ENCODE assay signal across 11 cellular contexts in genomic region chr6:105164418-105164817, GRCh38. TPM values are rescaled to one million over a fixed set of nuclear protein-coding genes. Genes with fewer than 3 reads are reported as not detected.
DNase-seq lines count a peak whose midpoint lies in the region; ATAC-seq and TF ChIP-seq lines count a peak whose summit lies in the region.
"Had no signal": no experiment of that assay in that cellular context is flagged by ENCODE, and none has a peak within 500 bp of the region (broad histone marks: within the 10 kb centered on the region; RNA-seq: fewer than 3 reads in every experiment).

No MANE protein-coding gene starts in this region.

- H3K27me3 ChIP-seq in Panc1 (ENCODE audit: control insufficient read depth, insufficient read depth, low read length) (no peaks in the 10 kb centered on the region), skeletal muscle satellite cell (ENCODE audit: control insufficient read depth, insufficient read depth, low read length) (no peaks in the 10 kb centered on the region)
- H3K27me3 ChIP-seq: testis had no signal

- H3K4me3 Mint-ChIP-seq in activated T-helper 1 cell treated with anti-CD3 and anti-CD28 coated beads, Interleukin-12 subunit alpha, Interleukin-12 subunit beta, Interleukin-2, Interleukin-4 antibody, amounts not matched to agents 30 ng/mL and 10 ng/mL and 1 ng/mL, durations not matched to agents 14 hours and 24 hours and 36 hours = no peak overlapping the region
- H3K4me3 Mint-ChIP-seq: endodermal cell had no signal

- peak overlapping the region; percentile 7 for H3K9ac ChIP-seq in skeletal muscle satellite cell (ENCODE audit: low read depth, low read length)

- in situ Hi-C loops in Panc1 (cut with HindIII; ENCODE audit: low pct_unique_long_range_greater_than_20kb, low sequenced_read_pairs) = no loop called here

- intact Hi-C loops in Panc1 (cut with micrococcal nuclease; ENCODE audit: unreplicated experiment) = no loop called here
- intact Hi-C loops in activated T-helper 1 cell treated with anti-CD3 and anti-CD28 coated beads, Interleukin-12 subunit alpha, Interleukin-12 subunit beta, Interleukin-2, Interleukin-4 antibody, amounts not matched to agents 30 ng/mL and 10 ng/mL and 1 ng/mL, durations not matched to agents 14 hours and 24 hours and 36 hours (cut with micrococcal nuclease) = no loop called here

- peaks cover 18% of the 10 kb centered on the region for H3K27me3 Mint-ChIP-seq in activated T-helper 1 cell treated with anti-CD3 and anti-CD28 coated beads, Interleukin-12 subunit alpha, Interleukin-12 subunit beta, Interleukin-2, Interleukin-4 antibody, amounts not matched to agents 30 ng/mL and 10 ng/mL and 1 ng/mL, durations not matched to agents 14 hours and 24 hours and 36 hours (ENCODE audit: insufficient read depth)

- peak overlapping the region; percentile 49 for H3K4me2 ChIP-seq in skeletal muscle satellite cell (ENCODE audit: low read length)

- H3K9me3 Mint-ChIP-seq in activated T-helper 1 cell treated with anti-CD3 and anti-CD28 coated beads, Interleukin-12 subunit alpha, Interleukin-12 subunit beta, Interleukin-2, Interleukin-4 antibody, amounts not matched to agents 30 ng/mL and 10 ng/mL and 1 ng/mL, durations not matched to agents 14 hours and 24 hours and 36 hours = no peaks in the 10 kb centered on the region
- H3K9me3 Mint-ChIP-seq: endodermal cell had no signal

- no peak overlapping the region for H3K4me3 ChIP-seq in Panc1 (ENCODE audit: low read depth in 2 of 2, low read length in 2 of 2)
- no peak overlapping the region for H3K4me3 ChIP-seq in foreskin fibroblast (ENCODE audit: low read depth in 1 of 2, low read length in 2 of 2)
- peak overlapping the region; percentile 22 for H3K4me3 ChIP-seq in skeletal muscle satellite cell (ENCODE audit: low read length)
- H3K4me3 ChIP-seq: testis had no signal

- peaks cover 7% of the 10 kb centered on the region; the same call in 1 of the 2 replicates for H3K4me1 ChIP-seq in Panc1 (ENCODE audit: control insufficient read depth, insufficient read depth, low read length)
- peaks cover 47% of the 10 kb centered on the region for H3K4me1 ChIP-seq in skeletal muscle satellite cell (ENCODE audit: control insufficient read depth, insufficient read depth, low read length)
- H3K4me1 ChIP-seq: testis had no signal

- no peaks in the 10 kb centered on the region for H3K4me1 Mint-ChIP-seq in activated T-helper 1 cell treated with anti-CD3 and anti-CD28 coated beads, Interleukin-12 subunit alpha, Interleukin-12 subunit beta, Interleukin-2, Interleukin-4 antibody, amounts not matched to agents 30 ng/mL and 10 ng/mL and 1 ng/mL, durations not matched to agents 14 hours and 24 hours and 36 hours (ENCODE audit: low read depth)

- no peaks in the 10 kb centered on the region for H3K36me3 Mint-ChIP-seq in activated T-helper 1 cell treated with anti-CD3 and anti-CD28 coated beads, Interleukin-12 subunit alpha, Interleukin-12 subunit beta, Interleukin-2, Interleukin-4 antibody, amounts not matched to agents 30 ng/mL and 10 ng/mL and 1 ng/mL, durations not matched to agents 14 hours and 24 hours and 36 hours (ENCODE audit: low read depth)

- POLR2A ChIA-PET in Panc1 (lab: Charles Lee) = interaction anchor here (0.6 kb wide), 1 partner anchor 10 kb away, joined by 3 read pairs; no protein-coding TSS in a partner anchor

- BruUV-seq in Panc1 (replicated peaks; lab: Mats Ljungman, UMichigan) = no TSS peak

- 0 out of 2 replicates have a peak, but pooled peaks have one; percentile 45 for ATAC-seq in Panc1

- H3K36me3 ChIP-seq in Panc1 (ENCODE audit: control insufficient read depth, insufficient read depth, low read length) (no peaks in the 10 kb centered on the region), skeletal muscle satellite cell (ENCODE audit: insufficient read depth, low read length) (peaks cover 4% of the 10 kb centered on the region)

- H3K27ac ChIP-seq in Panc1 (ENCODE audit: low read length) = no peak overlapping the region
- H3K27ac ChIP-seq: testis had no signal

- TF ChIP-seq CTCF in Panc1 (IDR thresholded peaks at IDR 0.05) (no peak), foreskin fibroblast (IDR thresholded peaks at IDR 0.05; ENCODE audit: low read depth, low read length) (no peak)

- DNase-seq in NCI-H526 treated with DMSO at 0.1 percent for 48 hours (lab: John Stamatoyannopoulos, UW) (peak; percentile 1), NCI-H526 (lab: John Stamatoyannopoulos, UW) (no peak), Panc1 (ENCODE audit: low read depth, low spot score) (no peak), foreskin fibroblast (peak; percentile 38 to 68), GF-D8 (lab: John Stamatoyannopoulos, UW) (no peak)
- no peak for DNase-seq in activated T-cell treated with anti-CD3 and anti-CD28 coated beads, Interleukin-2, amount 50 U/mL, for 48 hours
- no peak for DNase-seq in activated T-helper 1 cell treated with anti-CD3 and anti-CD28 coated beads, Interleukin-12 subunit alpha, Interleukin-12 subunit beta, Interleukin-2, Interleukin-4 antibody, amounts not matched to agents 30 ng/mL and 10 ng/mL and 1 ng/mL, durations not matched to agents 14 hours and 24 hours and 36 hours (ENCODE audit: low spot score)
- DNase-seq: activated CD4-positive, alpha-beta T cell treated with anti-CD3 and anti-CD28 coated beads, Interleukin-2, amount 50 U/mL, for 48 hours; endodermal cell; testis had no signal

- CTCF ChIA-PET in Panc1 (lab: Charles Lee) = no interaction called here

- H3K9me3 ChIP-seq in Panc1 (ENCODE audit: control insufficient read depth, insufficient read depth, low read depth, low read length) (no peaks in the 10 kb centered on the region), skeletal muscle satellite cell (replicated peaks; ENCODE audit: low read length) (no peaks in the 10 kb centered on the region)
- H3K9me3 ChIP-seq: testis had no signal

- no peak overlapping the region for H3K27ac Mint-ChIP-seq in activated T-helper 1 cell treated with anti-CD3 and anti-CD28 coated beads, Interleukin-12 subunit alpha, Interleukin-12 subunit beta, Interleukin-2, Interleukin-4 antibody, amounts not matched to agents 30 ng/mL and 10 ng/mL and 1 ng/mL, durations not matched to agents 14 hours and 24 hours and 36 hours
- H3K27ac Mint-ChIP-seq: endodermal cell had no signal

RNA-seq across cellular contexts. Expression of gene POPDC3, which starts 15.4 kb away (rescaled TPM):
- total RNA-seq in Panc1 (2021; ENCODE audit: unreplicated experiment) = 29.2 TPM
- polyA plus RNA-seq in Panc1 (2012; ENCODE audit: insufficient read length) = 20.2 TPM
- 26.2 and 30.2 TPM in 2 replicates for total RNA-seq in skeletal muscle satellite cell (2012; rRNA removed)
- total RNA-seq in activated T-helper 1 cell treated with anti-CD3 and anti-CD28 coated beads, Interleukin-12 subunit alpha, Interleukin-12 subunit beta, Interleukin-2, Interleukin-4 antibody, amounts not matched to agents 30 ng/mL and 10 ng/mL and 1 ng/mL, durations not matched to agents 14 hours and 24 hours and 36 hours = not detected in 2 replicates

Comparison
In these comparisons a context has a peak if more than half of its experiments do, and no peak if none do; other contexts are left out.
1. DNase-seq: peak in NCI-H526 treated with DMSO at 0.1 percent for 48 hours (single experiment) and foreskin fibroblast (2 of 2); none in NCI-H526 (0 of 2), Panc1 (single experiment), activated T-cell treated with anti-CD3 and anti-CD28 coated beads, Interleukin-2, amount 50 U/mL, for 48 hours (0 of 2), GF-D8 (single experiment) and activated T-helper 1 cell treated with anti-CD3 and anti-CD28 coated beads, Interleukin-12 subunit alpha, Interleukin-12 subunit beta, Interleukin-2, Interleukin-4 antibody, amounts not matched to agents 30 ng/mL and 10 ng/mL and 1 ng/mL, durations not matched to agents 14 hours and 24 hours and 36 hours (single experiment).
2. RNA of gene POPDC3, which starts 15.4 kb away (total RNA-seq): 29.2 TPM in Panc1 (single experiment); not detected in activated T-helper 1 cell treated with anti-CD3 and anti-CD28 coated beads, Interleukin-12 subunit alpha, Interleukin-12 subunit beta, Interleukin-2, Interleukin-4 antibody, amounts not matched to agents 30 ng/mL and 10 ng/mL and 1 ng/mL, durations not matched to agents 14 hours and 24 hours and 36 hours; every median in the first group is over 10 times any median in the second.